ENCODE assay signal across 6 cellular contexts in genomic region chr16:680967-681745, GRCh38. TPM values are rescaled to one million over a fixed set of nuclear protein-coding genes. Genes with fewer than 3 reads are reported as not detected.
DNase-seq lines count a peak whose midpoint lies in the region; ATAC-seq and TF ChIP-seq lines count a peak whose summit lies in the region.

No MANE protein-coding gene starts in this region.

- H3K36me3 ChIP-seq in BLaER1: peaks cover 31% of the 10 kb centered on the region
- no peaks in the 10 kb centered on the region; the same call in 1 of the 2 replicates for H3K36me3 ChIP-seq in KMS-11 (ENCODE audit: insufficient read depth)
- H3K36me3 ChIP-seq in ovary: no peaks in the 10 kb centered on the region

- DNase-seq in choroid plexus epithelial cell (ENCODE audit: low read depth) (peak; percentile 40), ovary (peak; percentile 58 to 76 (median 70))
- no peak for DNase-seq in effector CD4-positive, alpha-beta T cell

- 40 to 47% (median 41%) methylated on average over 42 to 44 of the region's 44 CpGs for WGBS in ovary, 3 donors

- H2AFZ ChIP-seq in KMS-11 (ENCODE audit: low read depth): peak overlapping the region; percentile 69; the same call in 1 of the 2 replicates

- peak overlapping the region; percentile 96 for H3K4me3 ChIP-seq in BLaER1
- no peak overlapping the region for H3K4me3 ChIP-seq in KMS-11 (IDR thresholded peaks at IDR 0.05; ENCODE audit: insufficient read depth, low read depth, low read length)
- peak overlapping the region; percentile 82 for H3K4me3 ChIP-seq in choroid plexus epithelial cell (ENCODE audit: low read depth, low read length)
- H3K4me3 ChIP-seq in ovary: peak overlapping the region; percentile 57

- ATAC-seq in GM21390 (IDR thresholded peaks at IDR 0.05; ENCODE audit: unreplicated experiment): no peak

- TF ChIP-seq POLR2A in ovary (IDR thresholded peaks at IDR 0.05): no peak

- H3K9me3 ChIP-seq in BLaER1: no peaks in the 10 kb centered on the region
- H3K9me3 ChIP-seq in ovary: no peaks in the 10 kb centered on the region

- H3K4me1 ChIP-seq in BLaER1: peaks cover 48% of the 10 kb centered on the region
- no peaks in the 10 kb centered on the region for H3K4me1 ChIP-seq in KMS-11 (ENCODE audit: low read depth, poor library complexity, severe bottlenecking)
- peaks cover 27% of the 10 kb centered on the region for H3K4me1 ChIP-seq in ovary (ENCODE audit: insufficient read depth)

- no peak for TF ChIP-seq EP300 in ovary (IDR thresholded peaks at IDR 0.05)

- TF ChIP-seq CTCF in KMS-11 (conservative IDR thresholded peaks at IDR 0.05; ENCODE audit: low read depth, low read length): no peak
- peak; percentile 21 for TF ChIP-seq CTCF in choroid plexus epithelial cell (conservative IDR thresholded peaks at IDR 0.05; ENCODE audit: low read depth, low read length)
- TF ChIP-seq CTCF in ovary (IDR thresholded peaks at IDR 0.05): no peak

- H3K79me2 ChIP-seq in KMS-11 (ENCODE audit: insufficient read depth, low read depth): peaks cover 18% of the 10 kb centered on the region

- peak overlapping the region; percentile 95 for H3K9ac ChIP-seq in BLaER1
- peak overlapping the region; percentile 55; the same call in 1 of the 2 replicates for H3K9ac ChIP-seq in KMS-11

- H3K27ac ChIP-seq in BLaER1 (peak overlapping the region; percentile 90), KMS-11 (peak overlapping the region; percentile 44; the same call in 1 of the 2 replicates), ovary (peak overlapping the region in 1 of 2 donors; percentile 97)

- H3K4me2 ChIP-seq in BLaER1 (peak overlapping the region; percentile 87), KMS-11 (peak overlapping the region; percentile 91)

- intact Hi-C loops in ovary (cut with DNase I): no loop called here

- peaks cover 42% of the 10 kb centered on the region for H4K20me1 ChIP-seq in BLaER1
- no peaks in the 10 kb centered on the region for H4K20me1 ChIP-seq in KMS-11 (ENCODE audit: insufficient read depth)

- no peaks in the 10 kb centered on the region for H3K27me3 ChIP-seq in BLaER1
- no peaks in the 10 kb centered on the region for H3K27me3 ChIP-seq in KMS-11 (ENCODE audit: insufficient read depth, low read depth)
- no peaks in the 10 kb centered on the region for H3K27me3 ChIP-seq in ovary

RNA-seq across cellular contexts. Expression of gene STUB1, which starts 0.9 kb away (rescaled TPM):
- total RNA-seq in ovary: 100 to 1,000 TPM in 4 of 7 donors, 10 to 100 TPM in 3; 72.3 to 115 (median 102) TPM
- polyA plus RNA-seq in ovary: 100 to 1,000 TPM in 1 of 2 donors, 10 to 100 TPM in 1; 20.1 to 107 TPM

RNA-seq across cellular contexts. Expression of gene JMJD8, which starts 3.0 kb away (rescaled TPM):
- 10 to 100 TPM; 36.6 to 73.9 (median 64.0) TPM for total RNA-seq in ovary
- 10 to 100 TPM; 10.2 to 53.8 TPM for polyA plus RNA-seq in ovary

RNA-seq across cellular contexts. Expression of gene RHBDL1, which starts 5.7 kb away (rescaled TPM):
- 1 to 10 TPM in 6 of 7 donors, under 1 TPM in 1; 0.50 to 4.3 (median 1.4) TPM for total RNA-seq in ovary
- polyA plus RNA-seq in ovary: under 1 TPM in 1 of 2 donors, not detected in 1; 0.80 TPM

RNA-seq across cellular contexts. Expression of gene WDR24, which starts 9.0 kb away (rescaled TPM):
- 10 to 100 TPM in 6 of 7 donors, 1 to 10 TPM in 1; 8.4 to 17.3 (median 13.4) TPM for total RNA-seq in ovary
- 10 to 100 TPM in 1 of 2 donors, under 1 TPM in 1; 0.42 to 10.3 TPM for polyA plus RNA-seq in ovary

RNA-seq across cellular contexts. Expression of gene RHOT2, which starts 13.2 kb away (rescaled TPM):
- total RNA-seq in ovary: 100 to 1,000 TPM in 1 of 7 donors, 10 to 100 TPM in 6; 44.6 to 100 (median 80.6) TPM
- 10 to 100 TPM; 11.6 to 96.6 TPM for polyA plus RNA-seq in ovary
